In the genomic region with DNA sequence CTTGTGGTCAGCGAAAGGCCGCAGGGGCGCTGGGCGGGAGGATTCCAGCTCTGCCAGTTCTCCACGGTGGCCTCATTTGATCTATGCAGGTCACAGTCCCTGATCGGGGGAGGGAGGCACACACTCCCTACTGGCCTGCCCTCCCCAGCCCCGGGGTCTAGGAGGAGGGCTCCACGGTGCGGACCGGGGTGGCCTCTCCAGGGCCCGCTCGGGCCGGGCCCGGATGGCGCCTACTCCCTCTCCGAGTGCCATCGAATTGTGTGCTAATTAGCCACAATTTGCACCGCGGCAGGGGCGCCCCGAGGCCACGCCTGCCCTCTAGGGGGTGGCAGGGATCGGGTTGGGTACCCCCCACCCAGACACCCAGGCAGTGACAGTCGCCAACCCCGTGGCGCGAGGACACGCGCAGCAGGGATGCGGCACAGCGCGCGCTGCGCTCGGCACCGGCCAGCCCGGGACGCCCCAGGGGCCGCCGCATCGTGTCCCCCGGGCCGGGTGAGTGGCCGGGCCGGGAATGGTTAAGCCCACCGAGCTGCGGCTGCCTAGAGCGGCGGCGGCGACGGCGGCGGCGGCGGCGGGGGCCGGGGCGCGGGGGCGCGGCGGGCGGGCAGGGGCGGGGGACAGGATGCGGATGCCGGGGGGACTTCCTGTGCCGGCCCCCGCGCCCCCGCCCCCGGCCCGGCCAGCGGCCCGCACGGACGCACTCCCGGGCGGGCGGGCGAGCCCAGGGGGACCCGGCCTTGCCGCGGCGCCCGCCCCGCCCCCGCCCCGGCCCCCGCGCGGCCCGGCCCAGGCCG, we compare ENCODE assay signal across 1 cellular context.
TF ChIP-seq lines count a peak whose summit lies in the region.

ZNF853 (plus strand) TSS at position 670 of the 797 bp plus-strand sequence. CDS start 565 bp downstream, outside the sequence.

TF ChIP-seq in IMR-90, 13 proteins besides CTCF, POLR2A, EP300 and RAD21:
- TF ChIP-seq, protein P1, sequence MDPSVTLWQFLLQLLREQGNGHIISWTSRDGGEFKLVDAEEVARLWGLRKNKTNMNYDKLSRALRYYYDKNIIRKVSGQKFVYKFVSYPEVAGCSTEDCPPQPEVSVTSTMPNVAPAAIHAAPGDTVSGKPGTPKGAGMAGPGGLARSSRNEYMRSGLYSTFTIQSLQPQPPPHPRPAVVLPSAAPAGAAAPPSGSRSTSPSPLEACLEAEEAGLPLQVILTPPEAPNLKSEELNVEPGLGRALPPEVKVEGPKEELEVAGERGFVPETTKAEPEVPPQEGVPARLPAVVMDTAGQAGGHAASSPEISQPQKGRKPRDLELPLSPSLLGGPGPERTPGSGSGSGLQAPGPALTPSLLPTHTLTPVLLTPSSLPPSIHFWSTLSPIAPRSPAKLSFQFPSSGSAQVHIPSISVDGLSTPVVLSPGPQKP (IDR thresholded peaks at IDR 0.05; ENCODE audit: borderline replicate concordance, low read depth, low read length) = no peak
- no peak for TF ChIP-seq CHD1 (IDR thresholded peaks at IDR 0.05; ENCODE audit: low read depth, low read length)
- TF ChIP-seq FOS (IDR thresholded peaks at IDR 0.05; ENCODE audit: low read depth, low read length) = no peak
- TF ChIP-seq RCOR1 (IDR thresholded peaks at IDR 0.05; ENCODE audit: insufficient replicate concordance, low read length) = no peak
- no peak for TF ChIP-seq MAZ (IDR thresholded peaks at IDR 0.05; ENCODE audit: borderline replicate concordance, low read depth, low read length)
- no peak for TF ChIP-seq SMC3 (IDR thresholded peaks at IDR 0.05; ENCODE audit: low read depth, low read length)
- no peak for TF ChIP-seq MXI1 (IDR thresholded peaks at IDR 0.05; ENCODE audit: borderline replicate concordance, low read depth, low read length)
- TF ChIP-seq NFE2L2 (IDR thresholded peaks at IDR 0.05; ENCODE audit: low read depth, low read length) = no peak
- TF ChIP-seq BHLHE40 (IDR thresholded peaks at IDR 0.05; ENCODE audit: low read depth, low read length) = no peak
- no peak for TF ChIP-seq MAFK (IDR thresholded peaks at IDR 0.05; ENCODE audit: low read depth, low read length)
- TF ChIP-seq CEBPB (IDR thresholded peaks at IDR 0.05; ENCODE audit: low read depth, low read length) = no peak
- TF ChIP-seq, protein P2, sequence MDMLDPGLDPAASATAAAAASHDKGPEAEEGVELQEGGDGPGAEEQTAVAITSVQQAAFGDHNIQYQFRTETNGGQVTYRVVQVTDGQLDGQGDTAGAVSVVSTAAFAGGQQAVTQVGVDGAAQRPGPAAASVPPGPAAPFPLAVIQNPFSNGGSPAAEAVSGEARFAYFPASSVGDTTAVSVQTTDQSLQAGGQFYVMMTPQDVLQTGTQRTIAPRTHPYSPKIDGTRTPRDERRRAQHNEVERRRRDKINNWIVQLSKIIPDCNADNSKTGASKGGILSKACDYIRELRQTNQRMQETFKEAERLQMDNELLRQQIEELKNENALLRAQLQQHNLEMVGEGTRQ (IDR thresholded peaks at IDR 0.05; ENCODE audit: low read depth, low read length) = no peak
- TF ChIP-seq RFX5 (IDR thresholded peaks at IDR 0.05; ENCODE audit: low read depth, low read length) = no peak
